In the genomic region with DNA sequence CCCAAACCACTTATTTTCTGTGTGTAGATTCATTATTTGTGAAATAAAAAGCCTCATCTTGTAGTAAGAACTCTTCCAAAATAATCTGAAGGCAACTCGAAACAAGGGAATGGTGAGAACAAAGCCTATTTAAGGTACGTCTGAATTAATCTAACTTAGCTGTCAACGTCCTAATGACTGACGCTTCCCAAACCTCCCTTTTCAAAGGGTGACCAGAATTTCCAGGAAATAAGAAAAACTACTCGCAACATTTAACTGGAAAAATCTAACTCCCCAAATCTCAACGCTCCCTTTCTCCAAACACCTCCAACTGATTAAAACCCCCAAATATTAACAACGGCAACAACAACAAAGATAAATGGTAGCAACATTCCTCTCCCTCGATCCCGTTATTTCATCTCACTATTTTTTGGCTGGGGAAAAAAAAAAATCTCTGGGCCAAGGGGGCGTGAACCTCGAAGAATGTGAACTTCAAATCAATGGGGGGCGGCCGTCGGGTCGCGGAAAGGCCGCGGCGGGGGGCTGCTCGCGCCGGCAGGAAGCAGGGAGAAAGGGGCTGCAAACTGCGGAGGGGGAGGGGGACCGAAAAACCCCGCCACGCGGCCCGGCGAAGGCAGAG, we compare ENCODE assay signal across 8 cellular contexts. TPM values are rescaled to one million over a fixed set of nuclear protein-coding genes. Genes with fewer than 3 reads are reported as not detected.
A peak's percentile ranks its signal among the peaks of the same experiment; 100 is the strongest.
DNase-seq lines count a peak whose midpoint lies in the region; ATAC-seq, FAIRE-seq and TF ChIP-seq lines count a peak whose summit lies in the region.

No MANE protein-coding gene starts in this region.

- ATAC-seq in stimulated activated naive CD8-positive, alpha-beta T cell treated with anti-CD3 and anti-CD28 coated beads, Interleukin-15, Interleukin-2, amounts not matched to agents 100 U/mL and 50 U/mL, for 24 hours: no peak
- ATAC-seq in GM12878 (no peak), lung (ENCODE audit: insufficient read depth, low FRiP score) (no peak), aorta (ENCODE audit: low FRiP score) (no peak)

- H4K20me1 ChIP-seq in GM12878 (ENCODE audit: control insufficient read depth, insufficient read depth): peaks cover 3% of the 10 kb centered on the region; the same call in 1 of the 2 replicates

- peaks cover 60% of the 10 kb centered on the region for H3K4me1 Mint-ChIP-seq in stimulated activated naive CD8-positive, alpha-beta T cell treated with anti-CD3 and anti-CD28 coated beads, Interleukin-15, Interleukin-2, amounts not matched to agents 100 ng/mL and 50 ng/mL, for 24 hours (ENCODE audit: low read depth)

- H3K27ac Mint-ChIP-seq in stimulated activated naive CD8-positive, alpha-beta T cell treated with anti-CD3 and anti-CD28 coated beads, Interleukin-15, Interleukin-2, amounts not matched to agents 100 ng/mL and 50 ng/mL, for 24 hours: peak overlapping the region; percentile 97

- no peak for TF ChIP-seq RAD21 in GM12878 (IDR thresholded peaks at IDR 0.05; ENCODE audit: insufficient read depth, low read depth, low read length)

- in situ Hi-C loops in GM12878 (cut with MboI): no loop called here

- H3K27me3 ChIP-seq in GM12878 (replicated peaks in 1 of 2; ENCODE audit: control insufficient read depth in 2 of 2, insufficient read depth in 2 of 2, low read length in 1 of 2) (no peaks in the 10 kb centered on the region), lung (ENCODE audit: control insufficient read depth, insufficient read depth) (no peaks in the 10 kb centered on the region), aorta (ENCODE audit: control insufficient read depth in 1 of 2, insufficient read depth in 2 of 2, low read length in 1 of 2) (no peaks in the 10 kb centered on the region)

- peaks cover 60% of the 10 kb centered on the region for H3K79me2 ChIP-seq in GM12878 (ENCODE audit: control insufficient read depth, insufficient read depth, low read length)

- H3K9ac ChIP-seq in GM12878 (ENCODE audit: control insufficient read depth, insufficient read depth, low read length): peak overlapping the region; percentile 99

- FAIRE-seq in GM12878 (lab: Jason Lieb, UNC): no peak

- SMC1A ChIA-PET in GM12878 (lab: Charles Lee; ENCODE audit: uncharacterized antibody, unreplicated experiment): interaction anchor here (1.0 to 8.4 kb wide), 8 partner anchors 13 to 68 kb away, joined by 3 to 63 read pairs (median 8); a partner anchor contains a TSS

- H3K4me2 ChIP-seq in GM12878 (ENCODE audit: control insufficient read depth, insufficient read depth): peak overlapping the region; percentile 58; the same call in 1 of the 2 replicates

- H2AFZ ChIP-seq in GM12878 (ENCODE audit: control insufficient read depth, low read depth, low read length): no peak overlapping the region

- intact Hi-C loops in GM12878 (cut with micrococcal nuclease; ENCODE audit: unreplicated experiment): loop anchor here (2.0 kb wide), 2 partner anchors 17 to 21 kb away; a partner anchor contains a TSS
- intact Hi-C loops in aorta (cut with DNase I): loop anchor here (1.0 to 5.0 kb wide), 3 partner anchors 20 to 43 kb away; a partner anchor contains a TSS

- RAD21 ChIA-PET in GM12878 (lab: Charles Lee; ENCODE audit: unreplicated experiment): interaction anchor here (0.6 to 4.6 kb wide), 10 partner anchors 9 to 69 kb away, joined by 3 to 29 read pairs (median 5); a partner anchor contains a TSS

- H3K27me3 Mint-ChIP-seq in stimulated activated naive CD8-positive, alpha-beta T cell treated with anti-CD3 and anti-CD28 coated beads, Interleukin-15, Interleukin-2, amounts not matched to agents 100 ng/mL and 50 ng/mL, for 24 hours: no peaks in the 10 kb centered on the region

- TF ChIP-seq CTCF in GM12878 (IDR thresholded peaks at IDR 0.05 in 2 of 3, conservative IDR thresholded peaks at IDR 0.05 in 1 of 3; ENCODE audit: control insufficient read depth in 2 of 3, extremely low read depth in 1 of 3, insufficient read depth in 1 of 3, low read depth in 3 of 3, low read length in 3 of 3): no peak
- TF ChIP-seq CTCF in lung (IDR thresholded peaks at IDR 0.05; ENCODE audit: control extremely low read depth, extremely low read depth): no peak

- H3K9me3 ChIP-seq in GM12878 (replicated peaks; ENCODE audit: control insufficient read depth, insufficient read depth, low read length): no peaks in the 10 kb centered on the region
- no peaks in the 10 kb centered on the region for H3K9me3 ChIP-seq in lung (ENCODE audit: control insufficient read depth in 2 of 2, insufficient read depth in 1 of 2, low read length in 1 of 2)
- H3K9me3 ChIP-seq in aorta (ENCODE audit: control insufficient read depth, low read length): no peaks in the 10 kb centered on the region

- BruUV-seq in GM12878 (replicated peaks; lab: Mats Ljungman, UMichigan): no TSS peak

- H3K36me3 Mint-ChIP-seq in stimulated activated naive CD8-positive, alpha-beta T cell treated with anti-CD3 and anti-CD28 coated beads, Interleukin-15, Interleukin-2, amounts not matched to agents 100 ng/mL and 50 ng/mL, for 24 hours (ENCODE audit: low read depth): peaks cover 49% of the 10 kb centered on the region

- H3K4me3 ChIP-seq in GM12878: peak overlapping the region; percentile 91
- H3K4me3 ChIP-seq in lung: peak overlapping the region; percentile 98
- H3K4me3 ChIP-seq in aorta (ENCODE audit: low read length in 2 of 2): peak overlapping the region; percentile 14 to 77

- WGBS in GM12878 (ENCODE audit: insufficient coverage, insufficient replicate concordance, low lambda C conversion rate, missing lambda C conversion rate): 1% methylated on average over 28 of the region's 29 CpGs
- WGBS in lung, 2 donors: 0% methylated on average over 29 of the region's 29 CpGs
- 0% methylated on average over 23 to 29 of the region's 29 CpGs for WGBS in aorta, 2 donors

- TF ChIP-seq EP300 in GM12878 (IDR thresholded peaks at IDR 0.05; ENCODE audit: borderline replicate concordance in 1 of 2, control insufficient read depth in 1 of 2, low read depth in 2 of 2, low read length in 2 of 2): no peak

- H3K4me1 ChIP-seq in GM12878 (ENCODE audit: control insufficient read depth, insufficient read depth, low read length) (peaks cover 14% of the 10 kb centered on the region), lung (ENCODE audit: control insufficient read depth in 2 of 2, insufficient read depth in 2 of 2, low read length in 2 of 2) (peaks cover 7 to 17% of the 10 kb centered on the region in 2 donors), aorta (ENCODE audit: control insufficient read depth in 1 of 2, insufficient read depth in 2 of 2, low read length in 2 of 2) (peaks cover 5% of the 10 kb centered on the region in 2 donors)

- peak overlapping the region; percentile 100 for H3K4me3 Mint-ChIP-seq in stimulated activated naive CD8-positive, alpha-beta T cell treated with anti-CD3 and anti-CD28 coated beads, Interleukin-15, Interleukin-2, amounts not matched to agents 100 ng/mL and 50 ng/mL, for 24 hours

- H3K27ac ChIP-seq in GM12878 (ENCODE audit: control insufficient read depth, insufficient read depth): peak overlapping the region; percentile 98
- H3K27ac ChIP-seq in lung (ENCODE audit: low read depth in 1 of 2, low read length in 1 of 2): peak overlapping the region; percentile 97 to 100
- H3K27ac ChIP-seq in aorta (ENCODE audit: low read depth in 1 of 2, low read length in 2 of 2): peak overlapping the region; percentile 6 to 62

- CTCF ChIA-PET in GM12878 (lab: Yijun Ruan, JAX): interaction anchor here (0.6 to 3.7 kb wide), 6 partner anchors 19 to 115 kb away, joined by 3 to 22 read pairs (median 4); no protein-coding TSS in a partner anchor

- POLR2A ChIA-PET in GM12878 (lab: Charles Lee): interaction anchor here (0.6 to 9.4 kb wide), 12 partner anchors 15 to 944 kb away, joined by 3 to 108 read pairs (median 4); a partner anchor contains a TSS

- H3K36me3 ChIP-seq in GM12878 (ENCODE audit: control insufficient read depth in 2 of 2, insufficient read depth in 2 of 2, low read length in 1 of 2): peaks cover 0 to 14% of the 10 kb centered on the region in 2 experiments
- H3K36me3 ChIP-seq in lung (ENCODE audit: control insufficient read depth in 2 of 2, insufficient read depth in 2 of 2, low read length in 2 of 2): peaks cover 0 to 3% of the 10 kb centered on the region in 2 donors
- no peaks in the 10 kb centered on the region for H3K36me3 ChIP-seq in aorta (ENCODE audit: control insufficient read depth in 1 of 2, insufficient read depth in 2 of 2, low read length in 1 of 2)

- DNase-seq in stimulated activated naive CD8-positive, alpha-beta T cell treated with anti-CD3 and anti-CD28 coated beads, Interleukin-15, Interleukin-2, amounts not matched to agents 100 U/mL and 50 U/mL, for 24 hours: no peak
- no peak for DNase-seq in GM12878 (ENCODE audit: low read depth, low spot score)
- no peak for DNase-seq in lung (ENCODE audit: low spot score)
- peak in 1 of 2 donors; percentile 74 for DNase-seq in aorta
- no peak for DNase-seq in HuH-7.5 (ENCODE audit: low spot score)
- no peak for DNase-seq in activated effector memory CD4-positive, alpha-beta T cell treated with anti-CD3 and anti-CD28 coated beads, Interleukin-2, amount 50 U/mL, for 16 hours
- DNase-seq in NCI-H187 treated with DMSO at 0.1 percent for 48 hours (lab: John Stamatoyannopoulos, UW): no peak

- H3K9me3 Mint-ChIP-seq in stimulated activated naive CD8-positive, alpha-beta T cell treated with anti-CD3 and anti-CD28 coated beads, Interleukin-15, Interleukin-2, amounts not matched to agents 100 ng/mL and 50 ng/mL, for 24 hours: no peaks in the 10 kb centered on the region

- TF ChIP-seq POLR2A in GM12878 (IDR thresholded peaks at IDR 0.05; ENCODE audit: low read depth, low read length): no peak

RNA-seq across cellular contexts. Expression of a gene that starts 0.6 kb away (rescaled TPM):
- 610 and 652 TPM in 2 replicates for total RNA-seq in GM12878 (2013; cell fraction: nucleolus; rRNA removed)
- 157 and 186 TPM in 2 replicates for total RNA-seq in GM12878 (2014; rRNA removed)
- total RNA-seq in GM12878 (2014; rRNA removed; fragmentation: Illumina TruSeq; extraction: Trizol): 258 and 268 TPM in 2 replicates
- 160 and 163 TPM in 2 replicates for total RNA-seq in GM12878 (2021)
- 94.7 TPM for polyA plus RNA-seq in GM12878 (2011; ENCODE audit: low read depth)
- 252 and 372 TPM in 2 replicates for polyA plus RNA-seq in GM12878 (2011; rRNA removed)
- polyA plus RNA-seq in GM12878 (2011; cell fraction: cytosol; rRNA removed): 129 and 145 TPM in 2 replicates
- polyA plus RNA-seq in GM12878 (2011; cell fraction: nucleus; rRNA removed): 312 and 342 TPM in 2 replicates
- polyA plus RNA-seq in GM12878 (2012): 121 and 146 TPM in 2 replicates
- 274 and 347 TPM in 2 replicates for polyA plus RNA-seq in GM12878 (2014; fragmentation: Illumina TruSeq; extraction: Trizol)
- 100 to 1,000 TPM; 166 to 187 TPM for polyA plus RNA-seq in GM12878 (2014; fragmentation: Nextera tagmentation; extraction: Ambion mirVana)
- 173 and 192 TPM in 2 replicates for polyA plus RNA-seq in GM12878 (2014; rRNA removed)
- polyA plus RNA-seq in GM12878 (2016; fragmentation: Nextera tagmentation; extraction: Ambion mirVana): 100 to 1,000 TPM; 262 to 279 TPM
- polyA minus RNA-seq in GM12878 (2011; rRNA and poly(A)+ RNA removed): 174 and 216 TPM in 2 replicates
- 51.9 and 76.9 TPM in 2 replicates for polyA minus RNA-seq in GM12878 (2011; cell fraction: cytosol; rRNA and poly(A)+ RNA removed)
- 266 and 346 TPM in 2 replicates for polyA minus RNA-seq in GM12878 (2011; cell fraction: nucleus; rRNA and poly(A)+ RNA removed)
- total RNA-seq in lung: 100 to 1,000 TPM in 1 of 2 donors, 10 to 100 TPM in 1; 82.6 to 251 TPM
- polyA plus RNA-seq in lung: 10 to 100 TPM; 55.1 to 74.2 TPM
- 10 to 100 TPM; 91.1 to 98.4 TPM for total RNA-seq in aorta
- 100 to 1,000 TPM in 1 of 2 donors, 10 to 100 TPM in 1; 50.1 to 114 TPM for polyA plus RNA-seq in aorta

RNA-seq across cellular contexts. Expression of a gene that starts 19.9 kb away (rescaled TPM):
- total RNA-seq in GM12878 (2013; cell fraction: nucleolus; rRNA removed): 54.9 and 55.6 TPM in 2 replicates
- total RNA-seq in GM12878 (2014; rRNA removed) (106 and 125 TPM in 2 replicates), GM12878 (2014; rRNA removed; fragmentation: Illumina TruSeq; extraction: Trizol) (170 and 171 TPM in 2 replicates), GM12878 (2021) (172 and 178 TPM in 2 replicates), lung (100 to 1,000 TPM in 1 of 2 donors, 10 to 100 TPM in 1; 86.2 to 159 TPM), aorta (10 to 100 TPM; 93.5 to 94.7 TPM)
- polyA plus RNA-seq in GM12878 (2011; ENCODE audit: low read depth): 57.8 TPM
- polyA plus RNA-seq in GM12878 (2011; rRNA removed) (155 and 222 TPM in 2 replicates), GM12878 (2014; fragmentation: Illumina TruSeq; extraction: Trizol) (205 and 249 TPM in 2 replicates), GM12878 (2014; fragmentation: Nextera tagmentation; extraction: Ambion mirVana) (100 to 1,000 TPM; 135 to 140 TPM), GM12878 (2014; rRNA removed) (105 and 137 TPM in 2 replicates), GM12878 (2016; fragmentation: Nextera tagmentation; extraction: Ambion mirVana) (100 to 1,000 TPM; 179 to 180 TPM), lung (10 to 100 TPM; 70.7 to 93.6 TPM), aorta (100 to 1,000 TPM in 1 of 2 donors, 10 to 100 TPM in 1; 75.3 to 141 TPM)
- polyA plus RNA-seq in GM12878 (2011; cell fraction: cytosol; rRNA removed): 71.7 and 76.9 TPM in 2 replicates
- 57.3 and 59.5 TPM in 2 replicates for polyA plus RNA-seq in GM12878 (2011; cell fraction: nucleus; rRNA removed)
- 101 and 118 TPM in 2 replicates for polyA plus RNA-seq in GM12878 (2012)
- 63.1 and 70.4 TPM in 2 replicates for polyA minus RNA-seq in GM12878 (2011; rRNA and poly(A)+ RNA removed)
- 44.5 and 59.6 TPM in 2 replicates for polyA minus RNA-seq in GM12878 (2011; cell fraction: cytosol; rRNA and poly(A)+ RNA removed)
- polyA minus RNA-seq in GM12878 (2011; cell fraction: nucleus; rRNA and poly(A)+ RNA removed): 25.9 and 26.4 TPM in 2 replicates

Comparison
In these comparisons a context has a peak if more than half of its experiments do, and no peak if none do; other contexts are left out.
1. H3K27ac ChIP-seq: peak in every context shown above with its lines; median percentile 98 in lung; 98 in GM12878; 34 in aorta.
2. H3K4me3 ChIP-seq: peak in every context shown above with its lines; median percentile 98 in lung; 91 in GM12878; 46 in aorta.